8 cellular contexts compared by ENCODE assay signal in genomic region chr1:40383095-40383487, GRCh38. TPM values are rescaled to one million over a fixed set of nuclear protein-coding genes. Genes with fewer than 3 reads are reported as not detected.
DNase-seq lines count a peak whose midpoint lies in the region; ATAC-seq and TF ChIP-seq lines count a peak whose summit lies in the region.

No MANE protein-coding gene starts in this region.

- no peaks in the 10 kb centered on the region for H3K27me3 Mint-ChIP-seq in naive B cell

- no peaks in the 10 kb centered on the region for H3K9me3 Mint-ChIP-seq in naive B cell

- DNase-seq in BE2C (peak; percentile 78), LNCaP clone FGC (ENCODE audit: low read depth) (peak; percentile 77), body of pancreas (peak in 3 of 4 donors; percentile 25 to 50 (median 39)), naive B cell (no peak), foreskin melanocyte (no peak)

- H3K9me3 ChIP-seq in BE2C, result no peaks in the 10 kb centered on the region
- no peaks in the 10 kb centered on the region for H3K9me3 ChIP-seq in body of pancreas

- WGBS in body of pancreas, 2 donors, result 46 to 49% methylated on average over 7 of the region's 7 CpGs

- peaks cover 50 to 93% (median 68%) of the 10 kb centered on the region in 3 donors for H3K4me1 Mint-ChIP-seq in naive B cell

- peak overlapping the region; percentile 82 to 100 (median 98) for H3K27ac Mint-ChIP-seq in naive B cell

- H3K36me3 Mint-ChIP-seq in naive B cell, result peaks cover 17 to 19% of the 10 kb centered on the region in 2 donors

- H3K4me3 Mint-ChIP-seq in naive B cell, result peak overlapping the region; percentile 74 to 90 (median 86)

- H3K36me3 ChIP-seq in BE2C (no peaks in the 10 kb centered on the region), body of pancreas (replicated peaks in 1 of 2; ENCODE audit: insufficient read depth in 1 of 2, low read depth in 2 of 2) (no peaks in the 10 kb centered on the region)

- no peaks in the 10 kb centered on the region for H3K27me3 ChIP-seq in BE2C
- H3K27me3 ChIP-seq in body of pancreas, result no peaks in the 10 kb centered on the region

- H3K4me1 ChIP-seq in BE2C (0 out of 2 replicates have a peak, but pooled peaks cover 6% of the 10 kb centered on the region), body of pancreas (peaks cover 85% of the 10 kb centered on the region)

- intact Hi-C loops in body of pancreas (cut with DNase I), result no loop called here

- TF ChIP-seq CTCF in BE2C (IDR thresholded peaks at IDR 0.05; ENCODE audit: low read depth, low read length) (no peak), LNCaP clone FGC (IDR thresholded peaks at IDR 0.05; ENCODE audit: control insufficient read depth, extremely low read depth, insufficient read depth) (no peak), body of pancreas (IDR thresholded peaks at IDR 0.05) (no peak)

- peak; percentile 4 for ATAC-seq in body of pancreas
- ATAC-seq in naive B cell (ENCODE audit: low read depth in 2 of 2), result no peak
- no peak for ATAC-seq in HG03159 (IDR thresholded peaks at IDR 0.05; ENCODE audit: unreplicated experiment)
- no peak for ATAC-seq in HG03108 (IDR thresholded peaks at IDR 0.05; ENCODE audit: unreplicated experiment)
- ATAC-seq in HG03280 (IDR thresholded peaks at IDR 0.05; ENCODE audit: unreplicated experiment), result no peak

- peak overlapping the region; percentile 52 to 86 (median 80) for H3K27ac ChIP-seq in body of pancreas

- peak in 1 of 3 donors; percentile 20 for TF ChIP-seq POLR2A in body of pancreas (IDR thresholded peaks at IDR 0.05)

- H3K4me3 ChIP-seq in BE2C (ENCODE audit: low read depth, low read length), result peak overlapping the region; percentile 19
- H3K4me3 ChIP-seq in LNCaP clone FGC (ENCODE audit: low read depth, low read length), result peak overlapping the region; percentile 30
- no peak overlapping the region for H3K4me3 ChIP-seq in body of pancreas

RNA-seq across cellular contexts. Expression of gene SMAP2, which starts 9.6 kb away (rescaled TPM):
- polyA plus RNA-seq in BE2C (2012; ENCODE audit: insufficient read depth, insufficient read length, low read depth), result 14.0 TPM
- 10 to 100 TPM; 21.4 to 24.6 TPM for total RNA-seq in body of pancreas
- polyA plus RNA-seq in naive B cell (ENCODE audit: low read depth in 6 of 6), result 100 to 1,000 TPM; 480 to 946 (median 649) TPM

Comparison
In these comparisons a context has a peak if more than half of its experiments do, and no peak if none do; other contexts are left out.
1. DNase-seq: peak in BE2C (single experiment), LNCaP clone FGC (single experiment) and body of pancreas (3 of 4); none in naive B cell (single experiment) and foreskin melanocyte (single experiment).
2. H3K4me3 ChIP-seq: peak in BE2C (single experiment) and LNCaP clone FGC (single experiment); none in body of pancreas (0 of 2).